ENCODE assay signal across 1 cellular context in genomic region chr4:6709230-6710114, GRCh38.
TF ChIP-seq lines count a peak whose summit lies in the region.

Gene MRFAP1L1, minus strand, starts transcription at chr4:6709865. Its CDS starts 236 bp downstream, at chr4:6709629.

TF ChIP-seq in HepG2, 621 proteins besides CTCF, POLR2A, EP300 and RAD21 (continued from another document and continues in another):
- TF ChIP-seq FOXO4 (CRISPR knock-in tag; conservative IDR thresholded peaks at IDR 0.05) (no peak), AKNA (CRISPR knock-in tag; IDR thresholded peaks at IDR 0.05; ENCODE audit: borderline replicate concordance) (no peak), ZNF576 (CRISPR knock-in tag; IDR thresholded peaks at IDR 0.05) (no peak), ARNT (IDR thresholded peaks at IDR 0.05) (no peak), ZNF350 (CRISPR knock-in tag; IDR thresholded peaks at IDR 0.05; ENCODE audit: borderline replicate concordance, low read depth) (peak; percentile 69; the same call in 1 of the 2 replicates), ATF6 (CRISPR knock-in tag; conservative IDR thresholded peaks at IDR 0.05) (no peak), ZNF296 (CRISPR knock-in tag; conservative IDR thresholded peaks at IDR 0.05) (no peak; the same call in 1 of the 2 replicates), ETV6 (CRISPR knock-in tag; conservative IDR thresholded peaks at IDR 0.05) (no peak), ZBTB40 (IDR thresholded peaks at IDR 0.05) (no peak), ZBTB40 (CRISPR knock-in tag; IDR thresholded peaks at IDR 0.05) (no peak), HHEX (CRISPR knock-in tag; IDR thresholded peaks at IDR 0.05) (no peak), MTA3 (CRISPR knock-in tag; IDR thresholded peaks at IDR 0.05) (no peak), GTF3A (CRISPR knock-in tag; conservative IDR thresholded peaks at IDR 0.05) (no peak), TFDP2 (CRISPR knock-in tag; IDR thresholded peaks at IDR 0.05) (no peak; the same call in 1 of the 2 replicates), USF2 (IDR thresholded peaks at IDR 0.05; ENCODE audit: low read depth, low read length) (no peak), USF2 (CRISPR knock-in tag; IDR thresholded peaks at IDR 0.05; ENCODE audit: borderline replicate concordance) (no peak), NFE2L1 (CRISPR knock-in tag; IDR thresholded peaks at IDR 0.05; ENCODE audit: borderline replicate concordance) (no peak), TCF7L2 (IDR thresholded peaks at IDR 0.05; ENCODE audit: low read depth, low read length) (no peak), HNRNPL (IDR thresholded peaks at IDR 0.05; ENCODE audit: low read depth, low read length) (no peak), ZSCAN20 (CRISPR knock-in tag; IDR thresholded peaks at IDR 0.05; ENCODE audit: borderline replicate concordance) (no peak), ZNF589 (CRISPR knock-in tag; conservative IDR thresholded peaks at IDR 0.05) (no peak), ZSCAN29 (CRISPR knock-in tag; conservative IDR thresholded peaks at IDR 0.05) (no peak), AKAP8 (CRISPR knock-in tag; IDR thresholded peaks at IDR 0.05) (no peak), ZNF749 (CRISPR knock-in tag; IDR thresholded peaks at IDR 0.05; ENCODE audit: borderline replicate concordance) (no peak), ZSCAN21 (CRISPR knock-in tag; IDR thresholded peaks at IDR 0.05; ENCODE audit: borderline replicate concordance) (no peak), KLF6 (CRISPR knock-in tag; IDR thresholded peaks at IDR 0.05) (no peak), CBX5 (CRISPR knock-in tag; IDR thresholded peaks at IDR 0.05; ENCODE audit: borderline replicate concordance) (no peak), NFYB (CRISPR knock-in tag; IDR thresholded peaks at IDR 0.05) (no peak), FIP1L1 (IDR thresholded peaks at IDR 0.05; ENCODE audit: borderline replicate concordance, insufficient read depth, low read depth, low read length) (no peak), CREB3 (CRISPR knock-in tag; IDR thresholded peaks at IDR 0.05) (no peak), TRIM22 (IDR thresholded peaks at IDR 0.05) (no peak), MYNN (CRISPR knock-in tag; IDR thresholded peaks at IDR 0.05; ENCODE audit: low read depth) (no peak)
